13 cellular contexts compared by ENCODE assay signal in genomic region chr12:58416211-58416610, GRCh38.
DNase-seq lines count a peak whose midpoint lies in the region; ATAC-seq, FAIRE-seq and TF ChIP-seq lines count a peak whose summit lies in the region.
"Had no signal": no experiment of that assay in that cellular context is flagged by ENCODE, and none has a peak within 500 bp of the region (broad histone marks: within the 10 kb centered on the region; RNA-seq: fewer than 3 reads in every experiment).

No MANE protein-coding gene starts in this region.

- FAIRE-seq in HTR-8/SVneo (lab: Jason Lieb, UNC), result no peak

- peak; percentile 61 for TF ChIP-seq CTCF in brain microvascular endothelial cell (IDR thresholded peaks at IDR 0.05; ENCODE audit: low read depth, low read length, missing control alignments)

- peaks cover 14% of the 10 kb centered on the region for H3K27me3 Mint-ChIP-seq in activated CD4-positive, alpha-beta memory T cell treated with anti-CD3 and anti-CD28 coated beads, Interleukin-2, amount 10 ng/mL, durations not matched to agents 7 days and 5 days

- H2BK120ac ChIP-seq in mesenchymal stem cell (ENCODE audit: low read depth, low read length), result peak overlapping the region; percentile 85

- H4K91ac ChIP-seq in mesenchymal stem cell (ENCODE audit: low read length), result no peak overlapping the region

- DNase-seq in AG20443 (ENCODE audit: low spot score), result peak; percentile 73
- DNase-seq in HTR-8/SVneo (ENCODE audit: insufficient read length, low spot score), result peak; percentile 28
- peak; percentile 81 for DNase-seq in brain microvascular endothelial cell
- peak; percentile 76 for DNase-seq in mesenchymal stem cell
- no peak for DNase-seq in activated CD4-positive, alpha-beta memory T cell treated with anti-CD3 and anti-CD28 coated beads, Interleukin-2, amount 10 ng/mL, durations not matched to agents 7 days and 5 days
- DNase-seq in NCI-H345 (lab: John Stamatoyannopoulos, UW), result no peak
- no peak for DNase-seq in SKM-1 treated with dmso at 0.1 percent for 144 hours (lab: John Stamatoyannopoulos, UW; ENCODE audit: unreplicated experiment)
- DNase-seq: activated CD4-positive, alpha-beta memory T cell treated with anti-CD3 and anti-CD28 coated beads for 36 hours; DND-41; NCI-H1436; right lobe of liver had no signal

- H3K27ac Mint-ChIP-seq in activated CD4-positive, alpha-beta memory T cell treated with anti-CD3 and anti-CD28 coated beads, Interleukin-2, amount 10 ng/mL, durations not matched to agents 7 days and 5 days, result no peak overlapping the region
- H3K27ac Mint-ChIP-seq: activated CD4-positive, alpha-beta memory T cell treated with anti-CD3 and anti-CD28 coated beads for 36 hours had no signal

- H3K4me2 ChIP-seq in mesenchymal stem cell (ENCODE audit: low read length, poor library complexity, severe bottlenecking), result no peak overlapping the region

- POLR2A ChIA-PET in activated CD4-positive, alpha-beta memory T cell treated with anti-CD3 and anti-CD28 coated beads, Interleukin-2, amount 10 ng/mL, durations not matched to agents 7 days and 5 days (lab: Charles Lee), result no interaction called here

- no peaks in the 10 kb centered on the region for H3K36me3 Mint-ChIP-seq in activated CD4-positive, alpha-beta memory T cell treated with anti-CD3 and anti-CD28 coated beads, Interleukin-2, amount 10 ng/mL, durations not matched to agents 7 days and 5 days (ENCODE audit: low read depth)
- H3K36me3 Mint-ChIP-seq: activated CD4-positive, alpha-beta memory T cell treated with anti-CD3 and anti-CD28 coated beads for 36 hours had no signal

- peak overlapping the region; percentile 71 for H3K9ac ChIP-seq in mesenchymal stem cell (ENCODE audit: low read length)

- H3K18ac ChIP-seq in mesenchymal stem cell (ENCODE audit: low read depth in 1 of 2, low read length in 2 of 2), result peak overlapping the region; percentile 69 to 79

- H3K79me1 ChIP-seq in mesenchymal stem cell (replicated peaks; ENCODE audit: low read length, poor library complexity, severe bottlenecking), result no peaks in the 10 kb centered on the region

- H3K4me3 ChIP-seq in brain microvascular endothelial cell (ENCODE audit: low read depth, low read length) (no peak overlapping the region), mesenchymal stem cell (ENCODE audit: insufficient read depth in 1 of 2, low read depth in 1 of 2, low read length in 2 of 2) (no peak overlapping the region)
- H3K4me3 ChIP-seq: right lobe of liver, SK-N-MC had no signal

- H3K4ac ChIP-seq in mesenchymal stem cell (ENCODE audit: low read depth in 1 of 2, low read length in 2 of 2), result peak overlapping the region; percentile 40 to 77

- H3K9me3 Mint-ChIP-seq in activated CD4-positive, alpha-beta memory T cell treated with anti-CD3 and anti-CD28 coated beads, Interleukin-2, amount 10 ng/mL, durations not matched to agents 7 days and 5 days, result peaks cover 2% of the 10 kb centered on the region
- H3K9me3 Mint-ChIP-seq: activated CD4-positive, alpha-beta memory T cell treated with anti-CD3 and anti-CD28 coated beads for 36 hours had no signal

- no peak overlapping the region for H2AK5ac ChIP-seq in mesenchymal stem cell (ENCODE audit: low read length, severe bottlenecking)

- H3K23ac ChIP-seq in mesenchymal stem cell (ENCODE audit: low read length in 2 of 2), result no peak overlapping the region

- no peaks in the 10 kb centered on the region for H3K27me3 ChIP-seq in brain microvascular endothelial cell (replicated peaks)
- H3K27me3 ChIP-seq in mesenchymal stem cell (ENCODE audit: control insufficient read depth in 1 of 2, insufficient read depth in 1 of 2, low read length in 2 of 2), result no peaks in the 10 kb centered on the region
- H3K27me3 ChIP-seq: right lobe of liver had no signal

- ATAC-seq in GM18861 (IDR thresholded peaks at IDR 0.05; ENCODE audit: unreplicated experiment), result no peak
- ATAC-seq: right lobe of liver had no signal

- no peaks in the 10 kb centered on the region for H3K9me3 ChIP-seq in mesenchymal stem cell (ENCODE audit: control insufficient read depth, low read length)
- H3K9me3 ChIP-seq: right lobe of liver had no signal

- H4K8ac ChIP-seq in mesenchymal stem cell (ENCODE audit: low read length), result peak overlapping the region; percentile 72

- no peak overlapping the region for H3K4me3 Mint-ChIP-seq in activated CD4-positive, alpha-beta memory T cell treated with anti-CD3 and anti-CD28 coated beads, Interleukin-2, amount 10 ng/mL, durations not matched to agents 7 days and 5 days
- H3K4me3 Mint-ChIP-seq: activated CD4-positive, alpha-beta memory T cell treated with anti-CD3 and anti-CD28 coated beads for 36 hours had no signal

- H3K14ac ChIP-seq in mesenchymal stem cell (ENCODE audit: low read length in 2 of 2), result no peak overlapping the region

- peaks cover 5% of the 10 kb centered on the region for H3K4me1 ChIP-seq in mesenchymal stem cell (ENCODE audit: control insufficient read depth, insufficient read depth, low read depth, low read length)
- H3K4me1 ChIP-seq: right lobe of liver had no signal

- in situ Hi-C loops in brain microvascular endothelial cell (cut with HindIII; ENCODE audit: low pct_ligation_motif_present, low sequenced_read_pairs), result no loop called here

- H3K36me3 ChIP-seq in brain microvascular endothelial cell (replicated peaks) (no peaks in the 10 kb centered on the region), mesenchymal stem cell (ENCODE audit: control insufficient read depth in 1 of 2, insufficient read depth in 2 of 2, low read depth in 1 of 2, low read length in 2 of 2) (no peaks in the 10 kb centered on the region)
- H3K36me3 ChIP-seq: right lobe of liver had no signal

- H3K27ac ChIP-seq in brain microvascular endothelial cell, result peak overlapping the region; percentile 55
- peak overlapping the region; percentile 77 for H3K27ac ChIP-seq in mesenchymal stem cell (ENCODE audit: low read length, poor library complexity, severe bottlenecking)
- H3K27ac ChIP-seq: right lobe of liver, SK-N-MC had no signal

- CTCF ChIA-PET in activated CD4-positive, alpha-beta memory T cell treated with anti-CD3 and anti-CD28 coated beads, Interleukin-2, amount 10 ng/mL, durations not matched to agents 7 days and 5 days (lab: Charles Lee), result interaction anchor here (1.2 kb wide), 1 partner anchor 9 kb away, joined by 7 read pairs; no protein-coding TSS in a partner anchor

- no peaks in the 10 kb centered on the region for H3K4me1 Mint-ChIP-seq in activated CD4-positive, alpha-beta memory T cell treated with anti-CD3 and anti-CD28 coated beads, Interleukin-2, amount 10 ng/mL, durations not matched to agents 7 days and 5 days

- no peak overlapping the region for H2BK5ac ChIP-seq in mesenchymal stem cell (ENCODE audit: low read depth, low read length, poor library complexity, severe bottlenecking)

- no peak overlapping the region for H2AFZ ChIP-seq in mesenchymal stem cell (ENCODE audit: low read depth, low read length)

- WGBS in mesenchymal stem cell, result 29% methylated on average over 2 of the region's 2 CpGs

- peak overlapping the region; percentile 75 to 88 for H2BK12ac ChIP-seq in mesenchymal stem cell (ENCODE audit: low read length in 2 of 2)

- peak overlapping the region; percentile 73 for H2BK15ac ChIP-seq in mesenchymal stem cell (ENCODE audit: low read depth, poor library complexity, severe bottlenecking)

Comparison
In these comparisons a context has a peak if more than half of its experiments do, and no peak if none do; other contexts are left out.
1. DNase-seq: peak in AG20443 (single experiment), HTR-8/SVneo (single experiment), brain microvascular endothelial cell (single experiment) and mesenchymal stem cell (single experiment); none in activated CD4-positive, alpha-beta memory T cell treated with anti-CD3 and anti-CD28 coated beads, Interleukin-2, amount 10 ng/mL, durations not matched to agents 7 days and 5 days (single experiment), NCI-H345 (single experiment) and SKM-1 treated with dmso at 0.1 percent for 144 hours (single experiment).